In genomic region chr7:108467391-108467790, GRCh38 we compare ENCODE assay signal across 19 cellular contexts. TPM values are rescaled to one million over a fixed set of nuclear protein-coding genes. Genes with fewer than 3 reads are reported as not detected.
DNase-seq lines count a peak whose midpoint lies in the region; TF ChIP-seq lines count a peak whose summit lies in the region.
"Had no signal": no experiment of that assay in that cellular context is flagged by ENCODE, and none has a peak within 500 bp of the region (broad histone marks: within the 10 kb centered on the region; RNA-seq: fewer than 3 reads in every experiment).

No MANE protein-coding gene starts in this region.

- H2AFZ ChIP-seq in neural progenitor cell (replicated peaks) = no peak overlapping the region

- H3K27me3 ChIP-seq in endodermal cell (ENCODE audit: control insufficient read depth, insufficient read depth, low read length, poor library complexity, severe bottlenecking) = no peaks in the 10 kb centered on the region
- H3K27me3 ChIP-seq in neural progenitor cell = no peaks in the 10 kb centered on the region
- H3K27me3 ChIP-seq in WERI-Rb-1 (ENCODE audit: insufficient read depth, low read depth, severe bottlenecking) = no peaks in the 10 kb centered on the region
- H3K27me3 ChIP-seq: BE2C had no signal

- H3K27ac Mint-ChIP-seq in endodermal cell (no peak overlapping the region), neural progenitor cell (no peak overlapping the region)
- H3K27ac Mint-ChIP-seq: CD14-positive monocyte; CD4-positive, alpha-beta memory T cell; CD4-positive, CD25-positive, alpha-beta regulatory T cell; CD8-positive, alpha-beta memory T cell had no signal

- H3K4me2 ChIP-seq in neural progenitor cell = no peak overlapping the region
- H3K4me2 ChIP-seq: BLaER1 had no signal

- H3K36me3 Mint-ChIP-seq in endodermal cell (ENCODE audit: low read depth) = no peaks in the 10 kb centered on the region
- no peaks in the 10 kb centered on the region for H3K36me3 Mint-ChIP-seq in neural progenitor cell

- H3K4me1 ChIP-seq in endodermal cell (ENCODE audit: control insufficient read depth, insufficient read depth, low read length) = peaks cover 9% of the 10 kb centered on the region
- peaks cover 12% of the 10 kb centered on the region for H3K4me1 ChIP-seq in neural progenitor cell
- H3K4me1 ChIP-seq: Caco-2 had no signal

- H3K79me2 ChIP-seq in neural progenitor cell (ENCODE audit: low read depth) = no peaks in the 10 kb centered on the region

- H3K4me3 Mint-ChIP-seq in endodermal cell (no peak overlapping the region), neural progenitor cell (no peak overlapping the region)
- H3K4me3 Mint-ChIP-seq: CD14-positive monocyte; CD4-positive, alpha-beta memory T cell; CD4-positive, CD25-positive, alpha-beta regulatory T cell; CD8-positive, alpha-beta memory T cell had no signal

- H3K4me1 Mint-ChIP-seq in endodermal cell (peaks cover 14% of the 10 kb centered on the region), neural progenitor cell (peaks cover 5% of the 10 kb centered on the region)
- H3K4me1 Mint-ChIP-seq: CD14-positive monocyte had no signal

- no peaks in the 10 kb centered on the region for H3K9me3 Mint-ChIP-seq in endodermal cell
- no peaks in the 10 kb centered on the region for H3K9me3 Mint-ChIP-seq in neural progenitor cell
- H3K9me3 Mint-ChIP-seq: CD14-positive monocyte; CD4-positive, alpha-beta memory T cell; CD4-positive, CD25-positive, alpha-beta regulatory T cell; CD8-positive, alpha-beta memory T cell had no signal

- H4K20me1 ChIP-seq in neural progenitor cell (ENCODE audit: low read depth) = no peaks in the 10 kb centered on the region

- H3K4me3 ChIP-seq in endodermal cell (ENCODE audit: low read length) = peak overlapping the region; percentile 20
- H3K4me3 ChIP-seq in neural progenitor cell = no peak overlapping the region
- no peak overlapping the region for H3K4me3 ChIP-seq in WERI-Rb-1 (ENCODE audit: low read depth, low read length)
- H3K4me3 ChIP-seq: BLaER1 had no signal

- H3K27ac ChIP-seq in endodermal cell (ENCODE audit: low read depth, low read length) (no peak overlapping the region), neural progenitor cell (peak overlapping the region; percentile 22), WERI-Rb-1 (no peak overlapping the region)
- H3K27ac ChIP-seq: BLaER1 had no signal

- H3F3A ChIP-seq in neural progenitor cell (ENCODE audit: low read depth) = peaks cover 34% of the 10 kb centered on the region

- no peaks in the 10 kb centered on the region for H3K36me3 ChIP-seq in endodermal cell (ENCODE audit: control insufficient read depth, insufficient read depth, low read length)
- H3K36me3 ChIP-seq in neural progenitor cell = peaks cover 5% of the 10 kb centered on the region
- H3K36me3 ChIP-seq in WERI-Rb-1 = no peaks in the 10 kb centered on the region
- H3K36me3 ChIP-seq: BE2C, BLaER1 had no signal

- no peaks in the 10 kb centered on the region for H3K9me3 ChIP-seq in endodermal cell (ENCODE audit: control insufficient read depth, low read length)
- H3K9me3 ChIP-seq in neural progenitor cell (ENCODE audit: low read depth) = no peaks in the 10 kb centered on the region
- H3K9me3 ChIP-seq in WERI-Rb-1 (ENCODE audit: severe bottlenecking) = no peaks in the 10 kb centered on the region
- H3K9me3 ChIP-seq: BE2C, BLaER1, Caco-2 had no signal

- H3K27me3 Mint-ChIP-seq in endodermal cell (ENCODE audit: insufficient read depth) (no peaks in the 10 kb centered on the region), neural progenitor cell (ENCODE audit: insufficient read depth, low read depth) (no peaks in the 10 kb centered on the region)

- TF ChIP-seq CTCF in endodermal cell (conservative IDR thresholded peaks at IDR 0.05) (no peak), neural progenitor cell (IDR thresholded peaks at IDR 0.05) (no peak), WERI-Rb-1 (IDR thresholded peaks at IDR 0.05; ENCODE audit: low read depth, low read length) (no peak)

- H3K9ac ChIP-seq in endodermal cell (ENCODE audit: extremely low read depth, low read length, poor library complexity, severe bottlenecking) (no peak overlapping the region), neural progenitor cell (no peak overlapping the region)
- H3K9ac ChIP-seq: BLaER1 had no signal

- DNase-seq in NCI-H69 (lab: John Stamatoyannopoulos, UW) = peak; percentile 7
- DNase-seq in endodermal cell = no peak
- DNase-seq in neural progenitor cell (ENCODE audit: low spot score) = no peak
- no peak for DNase-seq in amniotic stem cell (lab: John Stamatoyannopoulos, UW)
- no peak for DNase-seq in NCI-H774 (lab: John Stamatoyannopoulos, UW)
- no peak for DNase-seq in WERI-Rb-1
- DNase-seq: 8988T; ACHN; BE2C; C1 segment of cervical spinal cord; Caco-2; Calu3; CD4-positive, alpha-beta memory T cell; CD4-positive, CD25-positive, alpha-beta regulatory T cell; CD8-positive, alpha-beta memory T cell; DMS79 treated with DMSO at 0.1 percent for 48 hours; GF-D8 had no signal

- 91% methylated on average over 2 of the region's 2 CpGs; no CpG with 5 or more reads in 1 of the 2 experiments for WGBS in endodermal cell (ENCODE audit: insufficient coverage in 1 of 2, insufficient read length in 1 of 2), 2 experiments

RNA-seq across cellular contexts. Expression of gene NRCAM, which starts 11.2 kb away (rescaled TPM):
- total RNA-seq in endodermal cell = 10 to 100 TPM; 17.9 to 28.2 TPM
- polyA plus RNA-seq in endodermal cell (2013, experiment 1 of 2) = 49.9 TPM
- 41.4 TPM for polyA plus RNA-seq in endodermal cell (2013, experiment 2 of 2)
- total RNA-seq in neural progenitor cell (ENCODE audit: low replicate concordance) = 37.2 and 104 TPM in 2 replicates
- total RNA-seq: CD4-positive, CD25-positive, alpha-beta regulatory T cell had no signal
- polyA plus RNA-seq: CD14-positive monocyte had no signal

RNA-seq across cellular contexts. Expression of gene PNPLA8, which starts 58.5 kb away (rescaled TPM):
- total RNA-seq in endodermal cell = 10 to 100 TPM; 15.9 to 20.1 TPM
- polyA plus RNA-seq in endodermal cell (2013, experiment 1 of 2) = 20.2 TPM
- polyA plus RNA-seq in endodermal cell (2013, experiment 2 of 2) = 21.4 TPM
- 21.7 and 33.4 TPM in 2 replicates for total RNA-seq in neural progenitor cell (ENCODE audit: low replicate concordance)
